In genomic region chr9:110555971-110556370, GRCh38 we compare ENCODE assay signal across 15 cellular contexts. TPM values are rescaled to one million over a fixed set of nuclear protein-coding genes. Genes with fewer than 3 reads are reported as not detected.
DNase-seq lines count a peak whose midpoint lies in the region; ATAC-seq and TF ChIP-seq lines count a peak whose summit lies in the region.
"Had no signal": no experiment of that assay in that cellular context is flagged by ENCODE, and none has a peak within 500 bp of the region (broad histone marks: within the 10 kb centered on the region; RNA-seq: fewer than 3 reads in every experiment).

No MANE protein-coding gene starts in this region.

- H3K9me3 Mint-ChIP-seq in osteocyte (ENCODE audit: unreplicated experiment), result no peaks in the 10 kb centered on the region
- H3K9me3 Mint-ChIP-seq in activated naive CD8-positive, alpha-beta T cell treated with anti-CD3 and anti-CD28 coated beads, Interleukin-2, amount 50 U/mL, for 24 hours, result peaks cover 6% of the 10 kb centered on the region

- H3K9me3 ChIP-seq in adipocyte (ENCODE audit: control insufficient read depth, low read length), result no peaks in the 10 kb centered on the region

- H3K36me3 ChIP-seq in adipocyte (ENCODE audit: control insufficient read depth, insufficient read depth, low read length, severe bottlenecking), result peaks cover 19% of the 10 kb centered on the region
- H3K36me3 ChIP-seq: cardiac muscle cell had no signal

- DNase-seq in AG08396 (ENCODE audit: low spot score) (peak; percentile 71), adipocyte (ENCODE audit: low read depth) (peak; percentile 91), foreskin fibroblast (peak; percentile 88 to 95), osteocyte (ENCODE audit: extremely low spot score, unreplicated experiment) (no peak), RKO (ENCODE audit: low spot score) (no peak)
- DNase-seq in activated naive CD8-positive, alpha-beta T cell treated with anti-CD3 and anti-CD28 coated beads, Interleukin-2, amount 50 U/mL, for 24 hours, result no peak
- DNase-seq: activated CD4-positive, alpha-beta memory T cell treated with anti-CD3 and anti-CD28 coated beads for 36 hours; C1 segment of cervical spinal cord; NCI-H1930 had no signal

- peaks cover 18% of the 10 kb centered on the region for H3K4me1 Mint-ChIP-seq in osteocyte (ENCODE audit: unreplicated experiment)
- H3K4me1 Mint-ChIP-seq in activated naive CD8-positive, alpha-beta T cell treated with anti-CD3 and anti-CD28 coated beads, Interleukin-2, amount 50 U/mL, for 24 hours, result no peaks in the 10 kb centered on the region
- H3K4me1 Mint-ChIP-seq: stimulated activated effector memory CD8-positive, alpha-beta T cell treated with anti-CD3 and anti-CD28 coated beads, Interleukin-12 subunit alpha, Interleukin-12 subunit beta, amount 100 ng/mL, for 72 hours had no signal

- H3K4me3 ChIP-seq in adipocyte (ENCODE audit: low read length), result peak overlapping the region; percentile 63
- H3K4me3 ChIP-seq in foreskin fibroblast (ENCODE audit: low read depth in 1 of 2, low read length in 2 of 2), result no peak overlapping the region
- H3K4me3 ChIP-seq: cardiac muscle cell, SK-N-MC, skin epidermis had no signal

- no peaks in the 10 kb centered on the region for H3K27me3 Mint-ChIP-seq in osteocyte (ENCODE audit: unreplicated experiment)
- no peaks in the 10 kb centered on the region for H3K27me3 Mint-ChIP-seq in activated naive CD8-positive, alpha-beta T cell treated with anti-CD3 and anti-CD28 coated beads, Interleukin-2, amount 50 U/mL, for 24 hours

- H3K4me3 Mint-ChIP-seq in osteocyte (ENCODE audit: unreplicated experiment), result no peak overlapping the region
- no peak overlapping the region for H3K4me3 Mint-ChIP-seq in activated naive CD8-positive, alpha-beta T cell treated with anti-CD3 and anti-CD28 coated beads, Interleukin-2, amount 50 U/mL, for 24 hours
- H3K4me3 Mint-ChIP-seq: activated CD4-positive, alpha-beta memory T cell treated with anti-CD3 and anti-CD28 coated beads for 36 hours; stimulated activated effector memory CD8-positive, alpha-beta T cell treated with anti-CD3 and anti-CD28 coated beads, Interleukin-12 subunit alpha, Interleukin-12 subunit beta, amount 100 ng/mL, for 72 hours had no signal

- H3K27ac Mint-ChIP-seq in osteocyte (ENCODE audit: unreplicated experiment), result peak overlapping the region; percentile 73
- no peak overlapping the region for H3K27ac Mint-ChIP-seq in activated naive CD8-positive, alpha-beta T cell treated with anti-CD3 and anti-CD28 coated beads, Interleukin-2, amount 50 U/mL, for 24 hours
- H3K27ac Mint-ChIP-seq: activated CD4-positive, alpha-beta memory T cell treated with anti-CD3 and anti-CD28 coated beads for 36 hours; stimulated activated effector memory CD8-positive, alpha-beta T cell treated with anti-CD3 and anti-CD28 coated beads, Interleukin-12 subunit alpha, Interleukin-12 subunit beta, amount 100 ng/mL, for 72 hours had no signal

- peaks cover 65% of the 10 kb centered on the region for H3K4me1 ChIP-seq in adipocyte (ENCODE audit: control insufficient read depth, insufficient read depth, low read length)

- H3K36me3 Mint-ChIP-seq in osteocyte (ENCODE audit: unreplicated experiment), result no peaks in the 10 kb centered on the region
- no peaks in the 10 kb centered on the region for H3K36me3 Mint-ChIP-seq in activated naive CD8-positive, alpha-beta T cell treated with anti-CD3 and anti-CD28 coated beads, Interleukin-2, amount 50 U/mL, for 24 hours (ENCODE audit: low read depth)
- H3K36me3 Mint-ChIP-seq: activated CD4-positive, alpha-beta memory T cell treated with anti-CD3 and anti-CD28 coated beads for 36 hours; stimulated activated effector memory CD8-positive, alpha-beta T cell treated with anti-CD3 and anti-CD28 coated beads, Interleukin-12 subunit alpha, Interleukin-12 subunit beta, amount 100 ng/mL, for 72 hours had no signal

- peak overlapping the region; percentile 84 for H3K9ac ChIP-seq in adipocyte (ENCODE audit: low read length)

- TF ChIP-seq CTCF in foreskin fibroblast (IDR thresholded peaks at IDR 0.05; ENCODE audit: low read depth, low read length), result no peak
- no peak for TF ChIP-seq CTCF in osteocyte (IDR thresholded peaks at IDR 0.05)

- no peak for ATAC-seq in activated naive CD8-positive, alpha-beta T cell treated with anti-CD3 and anti-CD28 coated beads, Interleukin-2, amount 50 U/mL, for 24 hours
- ATAC-seq in GM19397 (IDR thresholded peaks at IDR 0.05; ENCODE audit: unreplicated experiment) (no peak), GM21515 (IDR thresholded peaks at IDR 0.05; ENCODE audit: unreplicated experiment) (no peak)
- ATAC-seq: stimulated activated effector memory CD8-positive, alpha-beta T cell treated with anti-CD3 and anti-CD28 coated beads, Interleukin-12 subunit alpha, Interleukin-12 subunit beta, amount 100 ng/mL, for 72 hours had no signal

- H3K27me3 ChIP-seq in adipocyte (replicated peaks; ENCODE audit: control insufficient read depth, insufficient read depth, low read length), result no peaks in the 10 kb centered on the region
- H3K27me3 ChIP-seq: cardiac muscle cell had no signal

RNA-seq across cellular contexts. Expression of gene SVEP1, which starts 23.6 kb away (rescaled TPM):
- 2.8 and 3.1 TPM in 2 replicates for total RNA-seq in osteocyte
- total RNA-seq: activated CD4-positive, alpha-beta memory T cell treated with anti-CD3 and anti-CD28 coated beads for 36 hours had no signal

Comparison
In these comparisons a context has a peak if more than half of its experiments do, and no peak if none do; other contexts are left out.
1. DNase-seq: peak in AG08396 (single experiment), adipocyte (single experiment) and foreskin fibroblast (2 of 2); none in osteocyte (single experiment), activated naive CD8-positive, alpha-beta T cell treated with anti-CD3 and anti-CD28 coated beads, Interleukin-2, amount 50 U/mL, for 24 hours (single experiment) and RKO (single experiment).